In the genomic region with DNA sequence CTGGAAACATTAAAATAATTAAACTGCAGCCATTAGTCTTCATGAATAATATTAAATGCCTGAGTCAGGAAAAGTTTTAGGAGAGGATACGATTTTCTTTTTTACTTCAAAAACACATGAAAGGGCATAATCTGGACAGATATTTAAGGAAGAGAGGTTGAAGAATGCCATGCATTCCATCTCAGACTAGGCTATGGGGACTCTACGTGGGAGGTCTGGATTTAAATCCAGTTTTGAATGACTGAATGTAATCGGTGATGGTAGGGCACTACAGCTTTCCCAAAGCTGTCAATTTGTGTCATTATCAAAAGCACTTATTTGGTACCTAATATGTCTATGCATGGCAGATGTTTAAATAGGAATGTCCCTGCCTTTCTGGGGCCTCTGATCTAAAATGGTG, we compare ENCODE assay signal across 24 cellular contexts. TPM values are rescaled to one million over a fixed set of nuclear protein-coding genes. Genes with fewer than 3 reads are reported as not detected.
A peak's percentile ranks its signal among the peaks of the same experiment; 100 is the strongest.
DNase-seq lines count a peak whose midpoint lies in the region; ATAC-seq and TF ChIP-seq lines count a peak whose summit lies in the region.
"Had no signal": no experiment of that assay in that cellular context is flagged by ENCODE, and none has a peak within 500 bp of the region (broad histone marks: within the 10 kb centered on the region; RNA-seq: fewer than 3 reads in every experiment).

No MANE protein-coding gene starts in this region.

- H3K36me3 Mint-ChIP-seq in natural killer cell treated with Interleukin-12 subunit alpha and Interleukin-12 subunit beta and Interleukin-15 and Interleukin-18, amount 100 ng/mL, for 72 hours: no peaks in the 10 kb centered on the region

- no peaks in the 10 kb centered on the region for H3K4me1 Mint-ChIP-seq in natural killer cell treated with Interleukin-12 subunit alpha and Interleukin-12 subunit beta and Interleukin-15 and Interleukin-18, amount 100 ng/mL, for 72 hours (ENCODE audit: low read depth in 2 of 2)

- H2BK12ac ChIP-seq in neuronal stem cell (ENCODE audit: low read length): no peak overlapping the region

- H3K4me3 ChIP-seq in heart left ventricle (no peak overlapping the region), esophagus squamous epithelium (no peak overlapping the region), neuronal stem cell (ENCODE audit: low read length in 2 of 2) (no peak overlapping the region), lower leg skin (ENCODE audit: low read depth, poor library complexity, severe bottlenecking) (no peak overlapping the region)
- H3K4me3 ChIP-seq: GM23338, prostate gland, transverse colon had no signal

- peak overlapping the region; percentile 78 for H2AFZ ChIP-seq in neuronal stem cell (ENCODE audit: low read length)
- H2AFZ ChIP-seq: GM23338 had no signal

- H3K9me3 ChIP-seq in heart left ventricle (no peaks in the 10 kb centered on the region), esophagus squamous epithelium (no peaks in the 10 kb centered on the region), neuronal stem cell (replicated peaks in 1 of 2; ENCODE audit: control insufficient read depth in 2 of 2, insufficient read depth in 1 of 2, low read depth in 1 of 2, low read length in 2 of 2) (no peaks in the 10 kb centered on the region)
- H3K9me3 ChIP-seq: prostate gland, transverse colon had no signal

- no peak overlapping the region for H2AK5ac ChIP-seq in neuronal stem cell (ENCODE audit: low read depth, low read length)

- H3K27me3 ChIP-seq in heart left ventricle (no peaks in the 10 kb centered on the region), esophagus squamous epithelium (peaks cover 0 to 6% (median 0%) of the 10 kb centered on the region in 4 donors), neuronal stem cell (ENCODE audit: control insufficient read depth in 3 of 3, insufficient read depth in 3 of 3, low read depth in 1 of 3, low read length in 3 of 3) (peaks cover 0 to 5% (median 0%) of the 10 kb centered on the region in 3 experiments)
- H3K27me3 ChIP-seq: transverse colon had no signal

- H3K27ac ChIP-seq in heart left ventricle (peak overlapping the region in 9 of 12 donors; percentile 2 to 87 (median 56)), esophagus squamous epithelium (peak overlapping the region in 3 of 4 donors; percentile 13 to 44 (median 23)), neuronal stem cell (replicated peaks; ENCODE audit: low read length) (no peak overlapping the region)
- H3K27ac ChIP-seq: prostate gland, transverse colon had no signal

- no peak overlapping the region for H3K9ac ChIP-seq in neuronal stem cell (ENCODE audit: low read depth, low read length, poor library complexity)

- H3K27me3 Mint-ChIP-seq in natural killer cell treated with Interleukin-12 subunit alpha and Interleukin-12 subunit beta and Interleukin-15 and Interleukin-18, amount 100 ng/mL, for 72 hours: no peaks in the 10 kb centered on the region
- H3K27me3 Mint-ChIP-seq: activated CD4-positive, alpha-beta T cell treated with anti-CD3 and anti-CD28 coated beads for 36 hours; activated CD8-positive, alpha-beta T cell treated with anti-CD3 and anti-CD28 coated beads for 36 hours; activated naive CD8-positive, alpha-beta T cell; activated T-helper 17 cell treated with anti-CD3 and anti-CD28 coated beads, Interleukin-2, amount 50 U/mL, for 72 hours; dendritic cell treated with granulocyte-macrophage colony-stimulating factor and Interleukin-4, amounts not matched to agents 40 ng/mL and 50 ng/mL, for 4 days had no signal

- no peaks in the 10 kb centered on the region for H3K79me1 ChIP-seq in neuronal stem cell (ENCODE audit: low read depth, low read length)

- no peak overlapping the region for H2BK15ac ChIP-seq in neuronal stem cell (ENCODE audit: low read length)

- H3K4me3 Mint-ChIP-seq in natural killer cell treated with Interleukin-12 subunit alpha and Interleukin-12 subunit beta and Interleukin-15 and Interleukin-18, amount 100 ng/mL, for 72 hours: no peak overlapping the region
- H3K4me3 Mint-ChIP-seq: activated CD4-positive, alpha-beta T cell treated with anti-CD3 and anti-CD28 coated beads for 36 hours; activated CD8-positive, alpha-beta T cell treated with anti-CD3 and anti-CD28 coated beads for 36 hours; activated naive CD8-positive, alpha-beta T cell; activated T-helper 17 cell treated with anti-CD3 and anti-CD28 coated beads, Interleukin-2, amount 50 U/mL, for 72 hours; CD4-positive, CD25-positive, alpha-beta regulatory T cell; dendritic cell treated with granulocyte-macrophage colony-stimulating factor and Interleukin-4, amounts not matched to agents 40 ng/mL and 50 ng/mL, for 4 days; GM23338 had no signal

- no peak overlapping the region for H3K4ac ChIP-seq in neuronal stem cell (ENCODE audit: low read length)

- no peak overlapping the region for H3K18ac ChIP-seq in neuronal stem cell (ENCODE audit: low read length)

- intact Hi-C loops in heart left ventricle (cut with DNase I): loop anchor here in 1 of 10 donors (10.0 kb wide), 1 partner anchor 206 kb away; no protein-coding TSS in a partner anchor
- intact Hi-C loops in cardiac septum (cut with DNase I): loop anchor here (10.0 kb wide), 2 partner anchors 206 to 396 kb away; a partner anchor contains a TSS
- intact Hi-C loops in esophagus squamous epithelium (cut with DNase I): no loop called here
- intact Hi-C loops in lower leg skin (cut with DNase I; ENCODE audit: low total_unique reads): no loop called here

- no peak overlapping the region for H3K23ac ChIP-seq in neuronal stem cell (ENCODE audit: low read depth, low read length, poor library complexity)

- no peak overlapping the region for H2BK120ac ChIP-seq in neuronal stem cell (ENCODE audit: low read depth, low read length)

- TF ChIP-seq POLR2A in heart left ventricle (IDR thresholded peaks at IDR 0.05) (no peak), esophagus squamous epithelium (IDR thresholded peaks at IDR 0.05) (no peak), lower leg skin (IDR thresholded peaks at IDR 0.05) (no peak)

- no peak for DNase-seq in heart left ventricle
- DNase-seq in cardiac septum (ENCODE audit: low spot score): no peak
- DNase-seq in esophagus squamous epithelium (lab: John Stamatoyannopoulos, UW): no peak
- DNase-seq in neuronal stem cell (ENCODE audit: low spot score): no peak
- DNase-seq in NCI-H187 (lab: John Stamatoyannopoulos, UW): no peak
- no peak for DNase-seq in natural killer cell treated with Interleukin-12 subunit alpha and Interleukin-12 subunit beta and Interleukin-15 and Interleukin-18, amount 100 ng/mL, for 72 hours (ENCODE audit: low spot score)
- no peak for DNase-seq in lower leg skin (ENCODE audit: low spot score in 2 of 2)
- DNase-seq in T-helper 1 cell: no peak
- DNase-seq: activated CD4-positive, alpha-beta T cell treated with anti-CD3 and anti-CD28 coated beads for 36 hours; activated CD8-positive, alpha-beta memory T cell treated with anti-CD3 and anti-CD28 coated beads, Interleukin-2, amount 50 U/mL, for 48 hours; activated CD8-positive, alpha-beta T cell treated with anti-CD3 and anti-CD28 coated beads for 36 hours; aorta; CD4-positive, CD25-positive, alpha-beta regulatory T cell; central memory CD4-positive, alpha-beta T cell; kidney; NCI-H146; SHP77; stimulated activated CD4-positive, alpha-beta T cell treated with anti-CD3 and anti-CD28 coated beads, Interleukin-4, amount 100 ng/mL, for 24 hours; transverse colon had no signal

- H4K8ac ChIP-seq in neuronal stem cell (ENCODE audit: low read depth, low read length): no peak overlapping the region

- 40 to 52% (median 46%) methylated on average over 3 of the region's 3 CpGs for WGBS in heart left ventricle, 4 donors
- 50 to 59% methylated on average over 3 of the region's 3 CpGs for WGBS in esophagus squamous epithelium, 2 donors
- no CpG with 5 or more reads among the region's 3 CpGs for WGBS in neuronal stem cell (ENCODE audit: extremely low coverage in 2 of 2, insufficient read length in 2 of 2, insufficient replicate concordance in 1 of 2), 2 donors
- WGBS in lower leg skin, 2 donors: 38 to 44% methylated on average over 3 of the region's 3 CpGs

- no peak overlapping the region for H4K91ac ChIP-seq in neuronal stem cell (ENCODE audit: low read depth, low read length, poor library complexity)

- H3K4me2 ChIP-seq in neuronal stem cell (ENCODE audit: insufficient read depth, low read length, poor library complexity, severe bottlenecking): no peak overlapping the region
- H3K4me2 ChIP-seq: GM23338 had no signal

- H3K14ac ChIP-seq in neuronal stem cell (ENCODE audit: low read length): no peak overlapping the region

- TF ChIP-seq CTCF in heart left ventricle (IDR thresholded peaks at IDR 0.05) (no peak), esophagus squamous epithelium (IDR thresholded peaks at IDR 0.05) (no peak), lower leg skin (IDR thresholded peaks at IDR 0.05) (no peak)

- H3K27ac Mint-ChIP-seq in natural killer cell treated with Interleukin-12 subunit alpha and Interleukin-12 subunit beta and Interleukin-15 and Interleukin-18, amount 100 ng/mL, for 72 hours: no peak overlapping the region
- H3K27ac Mint-ChIP-seq: activated CD4-positive, alpha-beta T cell treated with anti-CD3 and anti-CD28 coated beads for 36 hours; activated CD8-positive, alpha-beta T cell treated with anti-CD3 and anti-CD28 coated beads for 36 hours; activated naive CD8-positive, alpha-beta T cell; activated T-helper 17 cell treated with anti-CD3 and anti-CD28 coated beads, Interleukin-2, amount 50 U/mL, for 72 hours; dendritic cell treated with granulocyte-macrophage colony-stimulating factor and Interleukin-4, amounts not matched to agents 40 ng/mL and 50 ng/mL, for 4 days; GM23338 had no signal

- H2BK5ac ChIP-seq in neuronal stem cell (ENCODE audit: low read length): no peak overlapping the region

- peaks cover 0 to 26% (median 8%) of the 10 kb centered on the region in 12 donors for H3K4me1 ChIP-seq in heart left ventricle
- H3K4me1 ChIP-seq in esophagus squamous epithelium: peaks cover 0 to 12% (median 0%) of the 10 kb centered on the region in 3 donors
- peaks cover 0 to 10% of the 10 kb centered on the region in 2 donors for H3K4me1 ChIP-seq in neuronal stem cell (ENCODE audit: control insufficient read depth in 2 of 2, insufficient read depth in 1 of 2, low read depth in 1 of 2, low read length in 2 of 2)
- H3K4me1 ChIP-seq: prostate gland, transverse colon had no signal

- H3K9me3 Mint-ChIP-seq in natural killer cell treated with Interleukin-12 subunit alpha and Interleukin-12 subunit beta and Interleukin-15 and Interleukin-18, amount 100 ng/mL, for 72 hours: no peaks in the 10 kb centered on the region
- H3K9me3 Mint-ChIP-seq: activated CD8-positive, alpha-beta T cell treated with anti-CD3 and anti-CD28 coated beads for 36 hours; activated T-helper 17 cell treated with anti-CD3 and anti-CD28 coated beads, Interleukin-2, amount 50 U/mL, for 72 hours; CD4-positive, CD25-positive, alpha-beta regulatory T cell; dendritic cell treated with granulocyte-macrophage colony-stimulating factor and Interleukin-4, amounts not matched to agents 40 ng/mL and 50 ng/mL, for 4 days; GM23338 had no signal

- no peak for ATAC-seq in heart left ventricle
- ATAC-seq in natural killer cell treated with Interleukin-12 subunit alpha and Interleukin-12 subunit beta and Interleukin-15 and Interleukin-18, amount 100 ng/mL, for 72 hours: no peak
- ATAC-seq: activated CD4-positive, alpha-beta T cell treated with anti-CD3 and anti-CD28 coated beads for 36 hours; activated CD8-positive, alpha-beta T cell treated with anti-CD3 and anti-CD28 coated beads for 36 hours; activated T-helper 17 cell treated with anti-CD3 and anti-CD28 coated beads, Interleukin-2, amount 50 U/mL, for 72 hours; GM23338 had no signal

- H3K36me3 ChIP-seq in heart left ventricle (no peaks in the 10 kb centered on the region), esophagus squamous epithelium (no peaks in the 10 kb centered on the region), neuronal stem cell (replicated peaks in 1 of 2; ENCODE audit: control insufficient read depth in 2 of 2, insufficient read depth in 2 of 2, low read length in 2 of 2) (no peaks in the 10 kb centered on the region)
- H3K36me3 ChIP-seq: prostate gland, transverse colon had no signal

RNA-seq across cellular contexts. Expression of a gene that starts 59.3 kb away (rescaled TPM):
- total RNA-seq in heart left ventricle (100 to 1,000 TPM; 334 to 856 (median 719) TPM), cardiac septum (534 TPM), esophagus squamous epithelium (1,000 to 10,000 TPM in 2 of 4 donors, 100 to 1,000 TPM in 2; 495 to 1,287 (median 903) TPM), lower leg skin (1,000 to 10,000 TPM in 2 of 4 donors, 100 to 1,000 TPM in 2; 686 to 1,455 (median 1,024) TPM)
- 1,000 to 10,000 TPM; 2,830 to 2,969 TPM for polyA plus RNA-seq in heart left ventricle
- 3,092 TPM for polyA plus RNA-seq in neuronal stem cell (2013, experiment 1 of 2)
- polyA plus RNA-seq in neuronal stem cell (2013, experiment 2 of 2): 3,038 TPM
- total RNA-seq in natural killer cell treated with Interleukin-12 subunit alpha and Interleukin-12 subunit beta and Interleukin-15 and Interleukin-18, amount 100 ng/mL, for 72 hours: 100 to 1,000 TPM; 712 to 767 TPM
